Comparison of ENCODE assay signal across 8 cellular contexts in genomic region chr1:65147424-65148177, GRCh38. TPM values are rescaled to one million over a fixed set of nuclear protein-coding genes. Genes with fewer than 3 reads are reported as not detected.
DNase-seq lines count a peak whose midpoint lies in the region; ATAC-seq, FAIRE-seq and TF ChIP-seq lines count a peak whose summit lies in the region.

No MANE protein-coding gene starts in this region.

- peak; percentile 40 for FAIRE-seq in HTR-8/SVneo (lab: Jason Lieb, UNC)

- H3K4me3 Mint-ChIP-seq in chondrocyte (ENCODE audit: unreplicated experiment) = peak overlapping the region; percentile 82

- H3K27ac Mint-ChIP-seq in chondrocyte (ENCODE audit: unreplicated experiment) = peak overlapping the region; percentile 85

- no peak for TF ChIP-seq CTCF in chondrocyte (IDR thresholded peaks at IDR 0.05)

- peaks cover 22% of the 10 kb centered on the region for H3K4me1 Mint-ChIP-seq in chondrocyte (ENCODE audit: low read depth)

- peak; percentile 84 for DNase-seq in GM03348 (ENCODE audit: low spot score)
- peak; percentile 25 for DNase-seq in HTR-8/SVneo (ENCODE audit: insufficient read length, low spot score)
- peak; percentile 66 for DNase-seq in T1000 (lab: John Stamatoyannopoulos, UW)
- no peak for DNase-seq in chondrocyte (ENCODE audit: low spot score)
- DNase-seq in left kidney (ENCODE audit: low read depth, low spot score) = peak; percentile 73
- peak; percentile 7 for DNase-seq in stimulated activated CD4-positive, alpha-beta T cell treated with anti-CD3 and anti-CD28 coated beads, Interleukin-4, amount 100 ng/mL, for 24 hours
- no peak for DNase-seq in NCI-H1092 (lab: John Stamatoyannopoulos, UW)

- H3K36me3 Mint-ChIP-seq in chondrocyte (ENCODE audit: low read depth) = no peaks in the 10 kb centered on the region

- no peaks in the 10 kb centered on the region for H3K9me3 Mint-ChIP-seq in chondrocyte (ENCODE audit: low read depth)

- ATAC-seq in GM21528 (IDR thresholded peaks at IDR 0.05; ENCODE audit: low FRiP score, unreplicated experiment) = peak; percentile 69

- H3K27me3 Mint-ChIP-seq in chondrocyte (ENCODE audit: low read depth) = peaks cover 4% of the 10 kb centered on the region

RNA-seq across cellular contexts. Expression of gene AK4, which starts 0.4 kb away (rescaled TPM):
- total RNA-seq in chondrocyte = 43.0 to 94.5 TPM (median 87.9 TPM) in 3 replicates

Comparison
In these comparisons a context has a peak if more than half of its experiments do, and no peak if none do; other contexts are left out.
1. DNase-seq: peak in GM03348 (single experiment), HTR-8/SVneo (single experiment), T1000 (single experiment), left kidney (single experiment) and stimulated activated CD4-positive, alpha-beta T cell treated with anti-CD3 and anti-CD28 coated beads, Interleukin-4, amount 100 ng/mL, for 24 hours (single experiment); none in chondrocyte (single experiment) and NCI-H1092 (single experiment).